In genomic region chrX:69493193-69493592, GRCh38 we compare ENCODE assay signal across 8 cellular contexts. TPM values are rescaled to one million over a fixed set of nuclear protein-coding genes. Genes with fewer than 3 reads are reported as not detected.
DNase-seq lines count a peak whose midpoint lies in the region; ATAC-seq and TF ChIP-seq lines count a peak whose summit lies in the region.

No MANE protein-coding gene starts in this region.

- no peaks in the 10 kb centered on the region for H3K9me3 ChIP-seq in OCI-LY1 (ENCODE audit: low read length)
- H3K9me3 ChIP-seq in parathyroid adenoma (ENCODE audit: control insufficient read depth, low read length): no peaks in the 10 kb centered on the region

- H4K20me1 ChIP-seq in OCI-LY1 (ENCODE audit: insufficient read depth, low read length): no peaks in the 10 kb centered on the region

- ATAC-seq in HG02763 (IDR thresholded peaks at IDR 0.05; ENCODE audit: unreplicated experiment) (no peak), GM18520 (IDR thresholded peaks at IDR 0.05; ENCODE audit: unreplicated experiment) (no peak)

- H3K27ac ChIP-seq in OCI-LY1 (ENCODE audit: low read depth, low read length, poor library complexity, severe bottlenecking): no peak overlapping the region
- no peak overlapping the region for H3K27ac ChIP-seq in dorsolateral prefrontal cortex
- H3K27ac ChIP-seq in parathyroid adenoma: no peak overlapping the region

- peak; percentile 43 for TF ChIP-seq CTCF in AG09309 (IDR thresholded peaks at IDR 0.05; ENCODE audit: control insufficient read depth, insufficient read depth, low read depth, low read length, missing control alignments)
- TF ChIP-seq CTCF in GM12875 (IDR thresholded peaks at IDR 0.05; ENCODE audit: borderline replicate concordance, insufficient read depth, low read depth, low read length): peak; percentile 36; the same call in 1 of the 2 replicates
- TF ChIP-seq CTCF in OCI-LY1 (IDR thresholded peaks at IDR 0.05; ENCODE audit: low read length): peak; percentile 45; the same call in 1 of the 2 replicates
- TF ChIP-seq CTCF in dorsolateral prefrontal cortex (IDR thresholded peaks at IDR 0.05 in 54 of 56, conservative IDR thresholded peaks at IDR 0.05 in 2 of 56; ENCODE audit: low read depth in 1 of 56, partially characterized antibody in 56 of 56): peak in 53 of 56 donors; percentile 12 to 68 (median 42)
- TF ChIP-seq CTCF in parathyroid adenoma (IDR thresholded peaks at IDR 0.05): peak; percentile 51

- H3K36me3 ChIP-seq in OCI-LY1 (ENCODE audit: insufficient read depth, low read length): no peaks in the 10 kb centered on the region
- H3K36me3 ChIP-seq in parathyroid adenoma (ENCODE audit: control insufficient read depth, insufficient read depth, low read length): no peaks in the 10 kb centered on the region

- no peak overlapping the region for H3K4me3 ChIP-seq in AG09309 (ENCODE audit: control insufficient read depth, low read depth, low read length)
- no peak overlapping the region for H3K4me3 ChIP-seq in GM12875 (ENCODE audit: low read depth, low read length)
- H3K4me3 ChIP-seq in OCI-LY1 (ENCODE audit: low read depth, low read length, poor library complexity, severe bottlenecking): no peak overlapping the region
- H3K4me3 ChIP-seq in dorsolateral prefrontal cortex: no peak overlapping the region
- H3K4me3 ChIP-seq in parathyroid adenoma (ENCODE audit: low read depth, low read length): no peak overlapping the region

- no peaks in the 10 kb centered on the region for H3K9me2 ChIP-seq in OCI-LY1 (ENCODE audit: low read depth, low read length)

- H3K79me2 ChIP-seq in OCI-LY1 (ENCODE audit: insufficient read depth, low read length) (no peaks in the 10 kb centered on the region), parathyroid adenoma (no peaks in the 10 kb centered on the region)

- H2AFZ ChIP-seq in OCI-LY1 (ENCODE audit: low read length): no peak overlapping the region
- H2AFZ ChIP-seq in parathyroid adenoma: no peak overlapping the region

- no peak overlapping the region for H3K4me2 ChIP-seq in OCI-LY1 (ENCODE audit: low read length)
- no peak overlapping the region for H3K4me2 ChIP-seq in parathyroid adenoma (ENCODE audit: low read length)

- H3K4me1 ChIP-seq in OCI-LY1 (ENCODE audit: insufficient read depth, low read length, severe bottlenecking): no peaks in the 10 kb centered on the region
- H3K4me1 ChIP-seq in parathyroid adenoma: no peaks in the 10 kb centered on the region

- no peaks in the 10 kb centered on the region for H3F3A ChIP-seq in OCI-LY1 (ENCODE audit: insufficient read depth, low read length)

- no peak for DNase-seq in AG09309 (ENCODE audit: low read depth)
- peak in 1 of 10 donors; percentile 21 for DNase-seq in dorsolateral prefrontal cortex
- DNase-seq in epidermal melanocyte (ENCODE audit: insufficient read length, low spot score): no peak

- H3K9ac ChIP-seq in OCI-LY1 (ENCODE audit: low read length) (no peak overlapping the region), parathyroid adenoma (no peak overlapping the region)

- no peaks in the 10 kb centered on the region for H3K27me3 ChIP-seq in OCI-LY1 (ENCODE audit: insufficient read depth, low read length)
- peaks cover 0 to 96% (median 56%) of the 10 kb centered on the region in 45 donors for H3K27me3 ChIP-seq in dorsolateral prefrontal cortex
- no peaks in the 10 kb centered on the region for H3K27me3 ChIP-seq in parathyroid adenoma (ENCODE audit: control insufficient read depth, insufficient read depth, low read length)

- intact Hi-C loops in dorsolateral prefrontal cortex (cut with DNase I): loop anchor here (5.0 to 10.0 kb wide), 3 partner anchors 539 to 604 kb away; no protein-coding TSS in a partner anchor

RNA-seq across cellular contexts. Expression of gene NALF2, which starts 10.9 kb away (rescaled TPM):
- total RNA-seq in dorsolateral prefrontal cortex: 1 to 10 TPM; 1.5 to 7.6 (median 3.5) TPM
